18 cellular contexts compared by ENCODE assay signal in the genomic region with DNA sequence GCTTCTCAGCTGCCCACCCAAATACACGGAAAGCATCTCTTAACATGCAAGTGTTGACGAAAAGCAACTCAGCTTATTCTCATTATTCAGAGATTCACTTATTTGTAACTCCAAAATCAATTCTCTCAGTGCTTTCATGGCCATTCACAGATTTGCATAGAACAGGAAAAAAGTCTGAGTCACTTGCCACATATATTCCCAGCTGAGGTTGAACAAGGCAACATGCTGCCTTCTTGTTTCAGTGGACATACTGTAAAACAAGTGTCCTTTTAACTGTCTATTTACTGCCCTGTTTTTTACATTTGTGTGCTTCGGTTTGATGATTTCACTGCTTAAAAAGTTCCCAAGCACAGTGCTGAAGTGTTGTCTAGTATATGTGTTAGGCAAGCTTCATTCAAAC.
"Had no signal": no experiment of that assay in that cellular context is flagged by ENCODE, and none has a peak within 500 bp of the region (broad histone marks: within the 10 kb centered on the region; RNA-seq: fewer than 3 reads in every experiment).

No MANE protein-coding gene starts in this region.

- H3K4me3 ChIP-seq: heart left ventricle, mucosa of descending colon, skin epidermis, testis, tibial nerve, upper lobe of right lung had no signal

- H3K27me3 Mint-ChIP-seq: dendritic cell treated with granulocyte-macrophage colony-stimulating factor and Interleukin-4, amounts not matched to agents 40 ng/mL and 50 ng/mL, for 4 days; naive thymus-derived CD8-positive, alpha-beta T cell; stimulated activated naive CD8-positive, alpha-beta T cell treated with anti-CD3 and anti-CD28 coated beads, Interleukin-15, amount 100 ng/mL, for 72 hours had no signal

- H3K27me3 ChIP-seq: heart left ventricle, neutrophil, testis, tibial nerve, upper lobe of right lung had no signal

- FAIRE-seq: colon, frontal cortex had no signal

- H3K4me3 Mint-ChIP-seq: dendritic cell treated with granulocyte-macrophage colony-stimulating factor and Interleukin-4, amounts not matched to agents 40 ng/mL and 50 ng/mL, for 4 days; naive thymus-derived CD8-positive, alpha-beta T cell; stimulated activated naive B cell treated with anti-CD40 and anti-IgM and Interleukin-4, amounts not matched to agents 10 μg/mL and 1 μg/mL and 100 μg/mL, for 72 hours; stimulated activated naive CD8-positive, alpha-beta T cell treated with anti-CD3 and anti-CD28 coated beads, Interleukin-15, amount 100 ng/mL, for 72 hours had no signal

- H3K27ac ChIP-seq: heart left ventricle, neutrophil, skin epidermis, testis, tibial nerve, upper lobe of right lung had no signal

- H3K4me1 ChIP-seq: testis, upper lobe of right lung had no signal

- DNase-seq: heart left ventricle; hippocampal formation; kidney glomerular epithelial cell; mucosa of descending colon; naive thymus-derived CD8-positive, alpha-beta T cell; stimulated activated CD4-positive, alpha-beta T cell treated with anti-CD3 and anti-CD28 coated beads, Interleukin-2, amount 100 ng/mL, for 24 hours; stimulated activated CD4-positive, alpha-beta T cell treated with anti-CD3 and anti-CD28 coated beads, Interleukin-4, amount 100 ng/mL, for 4 hours; stimulated activated naive B cell treated with anti-CD40 and anti-IgM and Interleukin-4, amounts not matched to agents 10 μg/mL and 1 μg/mL and 100 μg/mL, for 72 hours; stimulated activated naive CD8-positive, alpha-beta T cell treated with anti-CD3 and anti-CD28 coated beads, Interleukin-15, amount 100 ng/mL, for 72 hours; testis; upper lobe of right lung had no signal

- H3K9me3 ChIP-seq: mucosa of descending colon, neutrophil, testis, upper lobe of right lung had no signal

- H3K36me3 ChIP-seq: heart left ventricle, neutrophil, tibial nerve, upper lobe of right lung had no signal

- H3K36me3 Mint-ChIP-seq: stimulated activated naive B cell treated with anti-CD40 and anti-IgM and Interleukin-4, amounts not matched to agents 10 μg/mL and 1 μg/mL and 100 μg/mL, for 72 hours had no signal

- H3K27ac Mint-ChIP-seq: dendritic cell treated with granulocyte-macrophage colony-stimulating factor and Interleukin-4, amounts not matched to agents 40 ng/mL and 50 ng/mL, for 4 days; naive thymus-derived CD8-positive, alpha-beta T cell; stimulated activated naive B cell treated with anti-CD40 and anti-IgM and Interleukin-4, amounts not matched to agents 10 μg/mL and 1 μg/mL and 100 μg/mL, for 72 hours; stimulated activated naive CD8-positive, alpha-beta T cell treated with anti-CD3 and anti-CD28 coated beads, Interleukin-15, amount 100 ng/mL, for 72 hours had no signal

- H3K4me1 Mint-ChIP-seq: naive thymus-derived CD8-positive, alpha-beta T cell; stimulated activated naive CD8-positive, alpha-beta T cell treated with anti-CD3 and anti-CD28 coated beads, Interleukin-15, amount 100 ng/mL, for 72 hours had no signal

- ATAC-seq: heart left ventricle; mucosa of descending colon; naive thymus-derived CD8-positive, alpha-beta T cell; sciatic nerve; stimulated activated naive B cell treated with anti-CD40 and anti-IgM and Interleukin-4, amounts not matched to agents 10 μg/mL and 1 μg/mL and 100 μg/mL, for 72 hours; stimulated activated naive CD8-positive, alpha-beta T cell treated with anti-CD3 and anti-CD28 coated beads, Interleukin-15, amount 100 ng/mL, for 72 hours; upper lobe of right lung had no signal
